In genomic region chr1:20120796-20121195, GRCh38 we compare ENCODE assay signal across 40 cellular contexts. TPM values are rescaled to one million over a fixed set of nuclear protein-coding genes. Genes with fewer than 3 reads are reported as not detected.
"Had no signal": no experiment of that assay in that cellular context is flagged by ENCODE, and none has a peak within 500 bp of the region (broad histone marks: within the 10 kb centered on the region; RNA-seq: fewer than 3 reads in every experiment).

No MANE protein-coding gene starts in this region.

- H3K36me3 ChIP-seq: brain microvascular endothelial cell, esophagus squamous epithelium, gastroesophageal sphincter, WERI-Rb-1 had no signal

- H3K36me3 Mint-ChIP-seq: activated CD4-positive, alpha-beta memory T cell treated with anti-CD3 and anti-CD28 coated beads for 36 hours; activated CD8-positive, alpha-beta memory T cell treated with anti-CD3 and anti-CD28 coated beads, Interleukin-2, amount 10 ng/mL, durations not matched to agents 7 days and 5 days; activated naive CD8-positive, alpha-beta T cell had no signal

- ATAC-seq: activated CD4-positive, CD25-positive, alpha-beta regulatory T cell treated with anti-CD3 and anti-CD28 coated beads, Interleukin-2, amount 50 U/mL, for 24 hours; activated CD8-positive, alpha-beta memory T cell treated with anti-CD3 and anti-CD28 coated beads, Interleukin-2, amount 10 ng/mL, durations not matched to agents 7 days and 5 days; activated CD8-positive, alpha-beta T cell treated with anti-CD3 and anti-CD28 coated beads, Interleukin-2, amount 10 ng/mL, durations not matched to agents 7 days and 5 days; activated T-cell treated with anti-CD3 and anti-CD28 coated beads, Interleukin-2, amount 50 U/mL, for 72 hours; gastroesophageal sphincter; T-helper 17 cell had no signal

- H3K4me3 ChIP-seq: esophagus squamous epithelium, gastroesophageal sphincter had no signal

- H3K27ac ChIP-seq: brain microvascular endothelial cell, epithelial cell of prostate, esophagus squamous epithelium, gastroesophageal sphincter, WERI-Rb-1 had no signal

- H3K4me3 Mint-ChIP-seq: activated B cell treated with CpG ODN at 0.5 μM for 24 hours; activated CD4-positive, alpha-beta memory T cell treated with anti-CD3 and anti-CD28 coated beads for 36 hours; activated CD4-positive, alpha-beta T cell treated with anti-CD3 and anti-CD28 coated beads, Interleukin-2, amount 10 ng/mL, durations not matched to agents 24 days and 14 days; activated CD8-positive, alpha-beta memory T cell treated with anti-CD3 and anti-CD28 coated beads, Interleukin-2, amount 10 ng/mL, durations not matched to agents 7 days and 5 days; activated CD8-positive, alpha-beta T cell treated with anti-CD3 and anti-CD28 coated beads, Interleukin-2, amount 10 ng/mL, durations not matched to agents 7 days and 5 days; activated naive CD8-positive, alpha-beta T cell; activated T-cell treated with anti-CD3 and anti-CD28 coated beads, Interleukin-2, amount 50 U/mL, for 24 hours; activated T-cell treated with anti-CD3 and anti-CD28 coated beads, Interleukin-2, amount 50 U/mL, for 72 hours; central memory CD8-positive, alpha-beta T cell; T-helper 17 cell; T-helper 2 cell treated with Interferon-gamma antibody and Interleukin-4, amounts not matched to agents 5 μg/mL and 100 μg/mL, for 36 hours had no signal

- H3K9me3 ChIP-seq: esophagus squamous epithelium, gastroesophageal sphincter had no signal

- H3K9me3 Mint-ChIP-seq: activated B cell treated with CpG ODN at 0.5 μM for 24 hours; activated CD4-positive, alpha-beta memory T cell treated with anti-CD3 and anti-CD28 coated beads for 36 hours; activated CD4-positive, alpha-beta T cell treated with anti-CD3 and anti-CD28 coated beads, Interleukin-2, amount 10 ng/mL, durations not matched to agents 24 days and 14 days; activated T-cell treated with anti-CD3 and anti-CD28 coated beads, Interleukin-2, amount 50 U/mL, for 24 hours; activated T-cell treated with anti-CD3 and anti-CD28 coated beads, Interleukin-2, amount 50 U/mL, for 72 hours; central memory CD8-positive, alpha-beta T cell; T-helper 2 cell treated with Interferon-gamma antibody and Interleukin-4, amounts not matched to agents 5 μg/mL and 100 μg/mL, for 36 hours had no signal

- H3K27me3 Mint-ChIP-seq: activated B cell treated with CpG ODN at 0.5 μM for 24 hours had no signal

- H3K4me1 Mint-ChIP-seq: activated CD4-positive, alpha-beta T cell treated with anti-CD3 and anti-CD28 coated beads, Interleukin-2, amount 10 ng/mL, durations not matched to agents 24 days and 14 days; central memory CD8-positive, alpha-beta T cell had no signal

- H3K27me3 ChIP-seq: brain microvascular endothelial cell, gastroesophageal sphincter had no signal

- H3K27ac Mint-ChIP-seq: activated CD4-positive, alpha-beta memory T cell treated with anti-CD3 and anti-CD28 coated beads for 36 hours; activated CD4-positive, alpha-beta T cell treated with anti-CD3 and anti-CD28 coated beads, Interleukin-2, amount 10 ng/mL, durations not matched to agents 24 days and 14 days; activated CD8-positive, alpha-beta memory T cell treated with anti-CD3 and anti-CD28 coated beads, Interleukin-2, amount 10 ng/mL, durations not matched to agents 7 days and 5 days; activated CD8-positive, alpha-beta T cell treated with anti-CD3 and anti-CD28 coated beads, Interleukin-2, amount 10 ng/mL, durations not matched to agents 7 days and 5 days; activated naive CD8-positive, alpha-beta T cell; activated T-cell treated with anti-CD3 and anti-CD28 coated beads, Interleukin-2, amount 50 U/mL, for 24 hours; activated T-cell treated with anti-CD3 and anti-CD28 coated beads, Interleukin-2, amount 50 U/mL, for 72 hours; T-helper 2 cell treated with Interferon-gamma antibody and Interleukin-4, amounts not matched to agents 5 μg/mL and 100 μg/mL, for 36 hours had no signal

- DNase-seq: activated B cell treated with CpG ODN at 0.5 μM for 24 hours; activated CD4-positive, alpha-beta memory T cell treated with anti-CD3 and anti-CD28 coated beads for 36 hours; activated CD4-positive, alpha-beta T cell treated with anti-CD3 and anti-CD28 coated beads, Interleukin-2, amount 10 ng/mL, durations not matched to agents 24 days and 14 days; activated CD8-positive, alpha-beta memory T cell treated with anti-CD3 and anti-CD28 coated beads, Interleukin-2, amount 10 ng/mL, durations not matched to agents 7 days and 5 days; activated CD8-positive, alpha-beta memory T cell treated with anti-CD3 and anti-CD28 coated beads, Interleukin-2, amount 50 U/mL, for 48 hours; activated CD8-positive, alpha-beta T cell treated with anti-CD3 and anti-CD28 coated beads, Interleukin-2, amount 10 ng/mL, durations not matched to agents 7 days and 5 days; activated gamma-delta T cell; activated naive CD4-positive, alpha-beta T cell; activated naive CD4-positive, alpha-beta T cell treated with anti-CD3 and anti-CD28 coated beads, Interleukin-2, amount 50 U/mL, for 16 hours; activated T-cell treated with anti-CD3 and anti-CD28 coated beads for 4 hours; activated T-cell treated with anti-CD3 and anti-CD28 coated beads, Interleukin-2, amount 50 U/mL, for 24 hours; activated T-cell treated with anti-CD3 and anti-CD28 coated beads, Interleukin-2, amount 50 U/mL, for 72 hours; amniotic stem cell; anterior cingulate cortex; brain microvascular endothelial cell; cortex of kidney; effector CD8-positive, alpha-beta T cell; esophagus squamous epithelium; foreskin melanocyte; T-helper 1 cell; T-helper 17 cell; T1000; WERI-Rb-1 had no signal

RNA-seq across cellular contexts. Expression of gene PLA2G2D, which starts 1.5 kb away (rescaled TPM):
- total RNA-seq: activated CD4-positive, alpha-beta T cell treated with anti-CD3 and anti-CD28 coated beads, Interleukin-2, amount 10 ng/mL, durations not matched to agents 24 days and 14 days; activated CD8-positive, alpha-beta memory T cell treated with anti-CD3 and anti-CD28 coated beads for 36 hours; activated CD8-positive, alpha-beta memory T cell treated with anti-CD3 and anti-CD28 coated beads, Interleukin-2, amount 10 ng/mL, durations not matched to agents 7 days and 5 days; activated CD8-positive, alpha-beta T cell treated with anti-CD3 and anti-CD28 coated beads, Interleukin-2, amount 10 ng/mL, durations not matched to agents 7 days and 5 days; activated T-cell treated with anti-CD3 and anti-CD28 coated beads, Interleukin-2, amount 50 U/mL, for 72 hours; astrocyte; bronchial epithelial cell; cardiac septum; cerebellum; dermis microvascular lymphatic vessel endothelial cell; endothelial cell of umbilical vein; fibroblast of lung; fibroblast of villous mesenchyme; gastroesophageal sphincter; glomerular endothelial cell; T-helper 17 cell had no signal
- polyA plus RNA-seq: endothelial cell of umbilical vein, fibroblast of lung had no signal

RNA-seq across cellular contexts. Expression of gene PLA2G2F, which starts 18.3 kb away (rescaled TPM):
- total RNA-seq: activated B cell treated with CpG ODN at 0.5 μM for 24 hours; activated CD4-positive, alpha-beta memory T cell treated with anti-CD3 and anti-CD28 coated beads for 36 hours; activated CD4-positive, alpha-beta T cell treated with anti-CD3 and anti-CD28 coated beads, Interleukin-2, amount 10 ng/mL, durations not matched to agents 24 days and 14 days; activated CD8-positive, alpha-beta memory T cell treated with anti-CD3 and anti-CD28 coated beads for 36 hours; activated CD8-positive, alpha-beta memory T cell treated with anti-CD3 and anti-CD28 coated beads, Interleukin-2, amount 10 ng/mL, durations not matched to agents 7 days and 5 days; activated CD8-positive, alpha-beta T cell treated with anti-CD3 and anti-CD28 coated beads, Interleukin-2, amount 10 ng/mL, durations not matched to agents 7 days and 5 days; activated T-cell treated with anti-CD3 and anti-CD28 coated beads, Interleukin-2, amount 50 U/mL, for 72 hours; bronchial epithelial cell; cardiac septum; cerebellum; dermis microvascular lymphatic vessel endothelial cell; endothelial cell of umbilical vein; fibroblast of lung; fibroblast of villous mesenchyme; gastroesophageal sphincter; glomerular endothelial cell; T-helper 17 cell had no signal
- polyA plus RNA-seq: adipose tissue, endothelial cell of umbilical vein, fibroblast of lung had no signal

RNA-seq across cellular contexts. Expression of gene PLA2G5, which starts 50.8 kb away (rescaled TPM):
- total RNA-seq: activated B cell treated with CpG ODN at 0.5 μM for 24 hours; activated CD4-positive, alpha-beta memory T cell treated with anti-CD3 and anti-CD28 coated beads for 36 hours; activated CD4-positive, alpha-beta T cell treated with anti-CD3 and anti-CD28 coated beads, Interleukin-2, amount 10 ng/mL, durations not matched to agents 24 days and 14 days; activated CD8-positive, alpha-beta memory T cell treated with anti-CD3 and anti-CD28 coated beads for 36 hours; activated CD8-positive, alpha-beta memory T cell treated with anti-CD3 and anti-CD28 coated beads, Interleukin-2, amount 10 ng/mL, durations not matched to agents 7 days and 5 days; activated CD8-positive, alpha-beta T cell treated with anti-CD3 and anti-CD28 coated beads, Interleukin-2, amount 10 ng/mL, durations not matched to agents 7 days and 5 days; activated T-cell treated with anti-CD3 and anti-CD28 coated beads, Interleukin-2, amount 50 U/mL, for 72 hours; astrocyte; bronchial epithelial cell; cerebellum; endothelial cell of umbilical vein; fibroblast of villous mesenchyme; T-helper 17 cell had no signal
